1 cellular context compared by ENCODE assay signal in genomic region chr13:45604892-45605291, GRCh38.
TF ChIP-seq lines count a peak whose summit lies in the region.

No MANE protein-coding gene starts in this region.

TF ChIP-seq in HCT116, 20 proteins besides CTCF, POLR2A, EP300 and RAD21 (continued from another document):
- TF ChIP-seq REST (IDR thresholded peaks at IDR 0.05; ENCODE audit: low read depth) (no peak), CBX3 (IDR thresholded peaks at IDR 0.05; ENCODE audit: low read depth) (no peak), FOSL1 (IDR thresholded peaks at IDR 0.05; ENCODE audit: low read depth) (no peak), SP1 (IDR thresholded peaks at IDR 0.05; ENCODE audit: low read depth) (no peak), MAX (IDR thresholded peaks at IDR 0.05) (no peak), YY1 (IDR thresholded peaks at IDR 0.05; ENCODE audit: extremely low read depth, insufficient replicate concordance, low read depth, low read length) (no peak), ZNF274 (IDR thresholded peaks at IDR 0.05; ENCODE audit: low read depth, low read length) (no peak), ZFX (IDR thresholded peaks at IDR 0.05) (no peak), ATF3 (IDR thresholded peaks at IDR 0.05) (no peak), CEBPB (IDR thresholded peaks at IDR 0.05; ENCODE audit: low read depth) (no peak), POLR2AphosphoS5 (IDR thresholded peaks at IDR 0.05; ENCODE audit: low read depth, low read length) (no peak), EZH2phosphoT487 (IDR thresholded peaks at IDR 0.05; ENCODE audit: borderline replicate concordance) (no peak), JUND (IDR thresholded peaks at IDR 0.05) (no peak), ELF1 (IDR thresholded peaks at IDR 0.05; ENCODE audit: borderline replicate concordance, low read depth) (no peak), SIN3A (IDR thresholded peaks at IDR 0.05; ENCODE audit: low read depth) (no peak), EGR1 (IDR thresholded peaks at IDR 0.05; ENCODE audit: low read depth) (no peak), EZH2 (IDR thresholded peaks at IDR 0.05) (no peak), SRF (IDR thresholded peaks at IDR 0.05; ENCODE audit: low read depth) (no peak), ZBTB33 (IDR thresholded peaks at IDR 0.05; ENCODE audit: extremely low read depth, insufficient replicate concordance, low read length) (no peak)
